27 cellular contexts compared by ENCODE assay signal in the genomic region with DNA sequence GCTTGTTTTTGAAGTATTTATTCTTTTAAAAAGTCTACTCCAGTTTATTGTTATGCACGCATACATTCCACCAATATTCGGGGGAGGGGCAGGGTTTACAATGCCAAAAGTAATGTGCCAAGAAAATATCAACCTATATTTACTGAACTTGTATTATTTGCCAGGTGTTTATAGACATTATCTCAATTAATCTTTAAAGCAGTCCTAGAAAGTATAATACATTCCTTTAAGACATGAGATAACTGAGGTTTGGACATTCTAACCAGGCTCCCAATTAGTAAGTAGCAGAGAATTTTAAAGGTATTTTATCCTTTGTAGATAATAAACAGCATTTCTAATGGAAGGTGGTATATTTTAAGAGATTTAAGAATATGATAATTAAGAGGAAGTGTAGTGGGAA.
DNase-seq lines count a peak whose midpoint lies in the region; ATAC-seq, FAIRE-seq and TF ChIP-seq lines count a peak whose summit lies in the region.
"Had no signal": no experiment of that assay in that cellular context is flagged by ENCODE, and none has a peak within 500 bp of the region (broad histone marks: within the 10 kb centered on the region; RNA-seq: fewer than 3 reads in every experiment).

No MANE protein-coding gene starts in this region.

- H3K4me1 ChIP-seq in HCT116 (ENCODE audit: control insufficient read depth in 1 of 2, insufficient read depth in 2 of 2, low read length in 2 of 2) (peaks cover 16 to 18% of the 10 kb centered on the region in 2 experiments), RWPE2 (ENCODE audit: insufficient read depth, poor library complexity, severe bottlenecking) (peaks cover 54% of the 10 kb centered on the region), H1 (replicated peaks in 1 of 4; ENCODE audit: control insufficient read depth in 3 of 4, insufficient read depth in 4 of 4, low read length in 3 of 4) (peaks cover 0 to 3% (median 0%) of the 10 kb centered on the region in 4 experiments; a peak in 2 of 7 replicates), neural progenitor cell (peaks cover 47% of the 10 kb centered on the region)
- H3K4me1 ChIP-seq: BLaER1 treated with 17β-estradiol and CSF1 and Interleukin-3, amounts not matched to agents 10 nM and 100 nM; Caco-2 had no signal

- H3K4ac ChIP-seq in H1 (replicated peaks; ENCODE audit: insufficient read length, low read depth, low read length): no peak overlapping the region

- H4K91ac ChIP-seq in H1 (replicated peaks; ENCODE audit: insufficient read length, low read length): no peak overlapping the region

- H3K23ac ChIP-seq in H1 (ENCODE audit: insufficient read length): no peak overlapping the region

- H3F3A ChIP-seq in neural progenitor cell (ENCODE audit: low read depth): peaks cover 36% of the 10 kb centered on the region

- H3K79me1 ChIP-seq in H1 (ENCODE audit: low read depth, low read length): no peaks in the 10 kb centered on the region

- no peak overlapping the region for H2BK12ac ChIP-seq in H1 (ENCODE audit: low read depth, low read length)

- H4K20me1 ChIP-seq in HCT116 (ENCODE audit: insufficient read depth): no peaks in the 10 kb centered on the region
- no peaks in the 10 kb centered on the region for H4K20me1 ChIP-seq in H1 (replicated peaks in 1 of 2; ENCODE audit: control insufficient read depth in 1 of 2, insufficient read depth in 2 of 2, low read length in 2 of 2)
- no peaks in the 10 kb centered on the region for H4K20me1 ChIP-seq in neural progenitor cell (ENCODE audit: low read depth)
- H4K20me1 ChIP-seq: BLaER1 treated with 17β-estradiol and CSF1 and Interleukin-3, amounts not matched to agents 10 nM and 100 nM had no signal

- POLR2A ChIA-PET in HCT116 (lab: Charles Lee) (no interaction called here), H1 (lab: Charles Lee; ENCODE audit: partially characterized antibody) (no interaction called here)

- DNase-seq in activated CD4-positive, alpha-beta T cell treated with anti-CD3 and anti-CD28 coated beads, Interleukin-2, amount 10 ng/mL, durations not matched to agents 24 days and 14 days: peak; percentile 19
- no peak for DNase-seq in activated CD4-positive, alpha-beta T cell treated with anti-CD3 and anti-CD28 coated beads for 48 hours
- DNase-seq in HCT116 (ENCODE audit: low read depth, low spot score) (no peak), RWPE2 (ENCODE audit: low spot score) (no peak), H1 (ENCODE audit: low read depth in 1 of 2, low spot score in 2 of 2) (no peak), SIG-M5 (lab: John Stamatoyannopoulos, UW) (no peak), MV-4-11 (lab: John Stamatoyannopoulos, UW) (no peak), neural progenitor cell (ENCODE audit: low spot score) (no peak)
- DNase-seq: AML-193; Caco-2; CD4-positive, alpha-beta T cell; CD8-positive, alpha-beta T cell; DMS 273 treated with DMSO at 0.1 percent for 48 hours; DMS153; DMS53; DMS79; DND-41; EL; GDM1 had no signal

- H3K9me3 Mint-ChIP-seq in activated CD4-positive, alpha-beta T cell treated with anti-CD3 and anti-CD28 coated beads, Interleukin-2, amount 10 ng/mL, durations not matched to agents 24 days and 14 days: no peaks in the 10 kb centered on the region
- no peaks in the 10 kb centered on the region for H3K9me3 Mint-ChIP-seq in neural progenitor cell

- H2BK120ac ChIP-seq in H1 (replicated peaks; ENCODE audit: low read depth, low read length): no peak overlapping the region

- RAD21 ChIA-PET in HCT116 (lab: Charles Lee; ENCODE audit: low non-redundant PET in 1 of 2, low total read pairs in 2 of 2, uncharacterized antibody in 2 of 2, unreplicated experiment in 2 of 2): no interaction called here

- peak overlapping the region; percentile 47 for H2AFZ ChIP-seq in HCT116 (ENCODE audit: low read depth, low read length, poor library complexity, severe bottlenecking)
- H2AFZ ChIP-seq in H1 (ENCODE audit: low read length): no peak overlapping the region
- H2AFZ ChIP-seq in neural progenitor cell (replicated peaks): no peak overlapping the region

- H3K4me3 Mint-ChIP-seq in activated CD4-positive, alpha-beta T cell treated with anti-CD3 and anti-CD28 coated beads, Interleukin-2, amount 10 ng/mL, durations not matched to agents 24 days and 14 days: no peak overlapping the region
- H3K4me3 Mint-ChIP-seq in neural progenitor cell: no peak overlapping the region
- H3K4me3 Mint-ChIP-seq: B cell; CD4-positive, alpha-beta T cell; CD8-positive, alpha-beta T cell had no signal

- H2BK5ac ChIP-seq in H1 (ENCODE audit: low read depth, low read length): no peak overlapping the region

- H3K27me3 ChIP-seq in HCT116 (ENCODE audit: insufficient read depth, low read length) (no peaks in the 10 kb centered on the region), RWPE2 (ENCODE audit: insufficient read depth, poor library complexity, severe bottlenecking) (no peaks in the 10 kb centered on the region), H1 (replicated peaks in 1 of 4; ENCODE audit: control insufficient read depth in 3 of 4, extremely low read depth in 1 of 4, insufficient read depth in 3 of 4, low read length in 3 of 4) (no peaks in the 10 kb centered on the region), neural progenitor cell (no peaks in the 10 kb centered on the region)
- H3K27me3 ChIP-seq: BLaER1 treated with 17β-estradiol and CSF1 and Interleukin-3, amounts not matched to agents 10 nM and 100 nM had no signal

- TF ChIP-seq POLR2A in HCT116 (IDR thresholded peaks at IDR 0.05; ENCODE audit: borderline replicate concordance, extremely low read depth, insufficient read depth, insufficient read length) (no peak), H1 (IDR thresholded peaks at IDR 0.05; ENCODE audit: control extremely low read depth in 1 of 2, low read depth in 2 of 2, low read length in 2 of 2) (no peak)

- no peaks in the 10 kb centered on the region for H3K36me3 ChIP-seq in HCT116 (ENCODE audit: control insufficient read depth in 1 of 2, insufficient read depth in 2 of 2, low read length in 2 of 2)
- no peaks in the 10 kb centered on the region for H3K36me3 ChIP-seq in RWPE2 (ENCODE audit: low read depth)
- H3K36me3 ChIP-seq in H1 (ENCODE audit: control insufficient read depth in 2 of 4, insufficient read depth in 4 of 4, low read length in 3 of 4): no peaks in the 10 kb centered on the region
- no peaks in the 10 kb centered on the region for H3K36me3 ChIP-seq in neural progenitor cell
- H3K36me3 ChIP-seq: BLaER1 treated with 17β-estradiol and CSF1 and Interleukin-3, amounts not matched to agents 10 nM and 100 nM had no signal

- TF ChIP-seq CTCF in HCT116 (IDR thresholded peaks at IDR 0.05 in 2 of 3, conservative IDR thresholded peaks at IDR 0.05 in 1 of 3; ENCODE audit: borderline replicate concordance in 1 of 3, insufficient read depth in 1 of 3, low read depth in 2 of 3, low read length in 2 of 3) (no peak), RWPE2 (IDR thresholded peaks at IDR 0.05; ENCODE audit: poor library complexity, severe bottlenecking) (no peak), H1 (IDR thresholded peaks at IDR 0.05; ENCODE audit: control extremely low read depth in 1 of 3, insufficient read depth in 1 of 3, low read depth in 1 of 3, low read length in 3 of 3) (no peak), neural progenitor cell (IDR thresholded peaks at IDR 0.05) (no peak)

- no peak overlapping the region for H3K27ac ChIP-seq in HCT116 (ENCODE audit: low read depth, low read length)
- H3K27ac ChIP-seq in RWPE2 (ENCODE audit: poor library complexity, severe bottlenecking): peak overlapping the region; percentile 100
- H3K27ac ChIP-seq in H1 (ENCODE audit: low read depth, low read length): no peak overlapping the region
- H3K27ac ChIP-seq in neural progenitor cell: no peak overlapping the region
- H3K27ac ChIP-seq: 22Rv1; A549; BLaER1 treated with 17β-estradiol and CSF1 and Interleukin-3, amounts not matched to agents 10 nM and 100 nM; C4-2B had no signal

- intact Hi-C loops in activated CD4-positive, alpha-beta T cell treated with anti-CD3 and anti-CD28 coated beads, Interleukin-2, amount 10 ng/mL, durations not matched to agents 24 days and 14 days (cut with micrococcal nuclease): no loop called here
- intact Hi-C loops in HCT116 (cut with micrococcal nuclease): no loop called here

- no peak overlapping the region for H2BK20ac ChIP-seq in H1 (ENCODE audit: low read length)

- no peaks in the 10 kb centered on the region for H3K36me3 Mint-ChIP-seq in activated CD4-positive, alpha-beta T cell treated with anti-CD3 and anti-CD28 coated beads, Interleukin-2, amount 10 ng/mL, durations not matched to agents 24 days and 14 days (ENCODE audit: low read depth)
- no peaks in the 10 kb centered on the region for H3K36me3 Mint-ChIP-seq in neural progenitor cell
- H3K36me3 Mint-ChIP-seq: CD8-positive, alpha-beta T cell had no signal

- no peak for TF ChIP-seq EP300 in H1 (IDR thresholded peaks at IDR 0.05; ENCODE audit: borderline replicate concordance in 1 of 2, low read depth in 2 of 2, low read length in 2 of 2)

- H3K79me2 ChIP-seq in HCT116 (ENCODE audit: insufficient read depth, low read length) (no peaks in the 10 kb centered on the region), H1 (ENCODE audit: control insufficient read depth in 1 of 2, insufficient read depth in 2 of 2, low read length in 2 of 2) (no peaks in the 10 kb centered on the region), neural progenitor cell (ENCODE audit: low read depth) (no peaks in the 10 kb centered on the region)

- H2AK5ac ChIP-seq in H1 (ENCODE audit: low read depth, low read length): no peak overlapping the region

- H3K23me2 ChIP-seq in H1 (ENCODE audit: low read depth, low read length): no peaks in the 10 kb centered on the region

- TF ChIP-seq RAD21 in HCT116 (IDR thresholded peaks at IDR 0.05; ENCODE audit: low read depth) (no peak), H1 (IDR thresholded peaks at IDR 0.05 in 1 of 2, conservative IDR thresholded peaks at IDR 0.05 in 1 of 2; ENCODE audit: low read depth in 2 of 2, low read length in 2 of 2) (no peak)

- no peak overlapping the region for H2BK15ac ChIP-seq in H1 (ENCODE audit: low read length)

- H3K27ac Mint-ChIP-seq in activated CD4-positive, alpha-beta T cell treated with anti-CD3 and anti-CD28 coated beads, Interleukin-2, amount 10 ng/mL, durations not matched to agents 24 days and 14 days: no peak overlapping the region
- H3K27ac Mint-ChIP-seq in neural progenitor cell: no peak overlapping the region
- H3K27ac Mint-ChIP-seq: B cell; CD4-positive, alpha-beta T cell; CD8-positive, alpha-beta T cell had no signal

- BruUV-seq in HCT116 (replicated peaks; lab: Mats Ljungman, UMichigan): no TSS peak

- no peak overlapping the region for H3K4me2 ChIP-seq in HCT116 (ENCODE audit: low read length)
- H3K4me2 ChIP-seq in H1 (ENCODE audit: insufficient read depth in 1 of 2, low read depth in 2 of 2, low read length in 2 of 2): no peak overlapping the region
- H3K4me2 ChIP-seq in neural progenitor cell: no peak overlapping the region
- H3K4me2 ChIP-seq: A549; BLaER1 treated with 17β-estradiol and CSF1 and Interleukin-3, amounts not matched to agents 10 nM and 100 nM had no signal

- ATAC-seq in HCT116 (no peak), RWPE2 (ENCODE audit: low read depth) (no peak)
- ATAC-seq: A549; CD8-positive, alpha-beta T cell; GM12878 had no signal

- WGBS in H1 (ENCODE audit: extremely low coverage in 1 of 2, insufficient coverage in 1 of 2, insufficient read length in 1 of 2, insufficient replicate concordance in 2 of 2, low coverage in 1 of 2, low lambda C conversion rate in 2 of 2, missing lambda C conversion rate in 1 of 2), 2 experiments: 70% methylated on average over 2 of the region's 2 CpGs; no CpG with 5 or more reads in 1 of the 2 experiments

- 0 out of 2 replicates have a peak, but pooled peaks cover 4% of the 10 kb centered on the region for H3K9me2 ChIP-seq in HCT116 (ENCODE audit: insufficient read depth)

- H3K18ac ChIP-seq in H1 (ENCODE audit: extremely low read depth, low read length): no peak overlapping the region

- no peak overlapping the region for H4K8ac ChIP-seq in H1 (ENCODE audit: extremely low read depth, insufficient read depth, low read length)

- H3K9me3 ChIP-seq in HCT116 (ENCODE audit: control insufficient read depth in 1 of 2, insufficient read depth in 1 of 2, low read depth in 1 of 2, low read length in 2 of 2) (no peaks in the 10 kb centered on the region), RWPE2 (ENCODE audit: severe bottlenecking) (no peaks in the 10 kb centered on the region), H1 (ENCODE audit: insufficient read depth in 2 of 2, low read depth in 1 of 2, low read length in 1 of 2) (no peaks in the 10 kb centered on the region), neural progenitor cell (ENCODE audit: low read depth) (no peaks in the 10 kb centered on the region)
- H3K9me3 ChIP-seq: A549; BLaER1 treated with 17β-estradiol and CSF1 and Interleukin-3, amounts not matched to agents 10 nM and 100 nM; Caco-2 had no signal

- CTCF ChIA-PET in HCT116 (lab: Charles Lee): no interaction called here
- CTCF ChIA-PET in H1 (lab: Charles Lee; ENCODE audit: partially characterized antibody): no interaction called here

- H3K4me1 Mint-ChIP-seq in activated CD4-positive, alpha-beta T cell treated with anti-CD3 and anti-CD28 coated beads, Interleukin-2, amount 10 ng/mL, durations not matched to agents 24 days and 14 days: no peaks in the 10 kb centered on the region
- peaks cover 17% of the 10 kb centered on the region for H3K4me1 Mint-ChIP-seq in neural progenitor cell
- H3K4me1 Mint-ChIP-seq: B cell had no signal

- H3K27me3 Mint-ChIP-seq in activated CD4-positive, alpha-beta T cell treated with anti-CD3 and anti-CD28 coated beads, Interleukin-2, amount 10 ng/mL, durations not matched to agents 24 days and 14 days: no peaks in the 10 kb centered on the region
- H3K27me3 Mint-ChIP-seq in neural progenitor cell (ENCODE audit: insufficient read depth, low read depth): no peaks in the 10 kb centered on the region
- H3K27me3 Mint-ChIP-seq: CD4-positive, alpha-beta T cell had no signal

- FAIRE-seq in H1 (lab: Jason Lieb, UNC): no peak
- FAIRE-seq: A549, GM12878, GM12892, GM18507 had no signal

- no peak overlapping the region for H3K14ac ChIP-seq in H1 (ENCODE audit: insufficient read length)

- no peak overlapping the region for H3K4me3 ChIP-seq in HCT116 (replicated peaks in 1 of 2; ENCODE audit: low read depth in 1 of 2, low read length in 2 of 2)
- H3K4me3 ChIP-seq in RWPE2 (ENCODE audit: severe bottlenecking): no peak overlapping the region
- H3K4me3 ChIP-seq in H1 (ENCODE audit: extremely low read depth in 1 of 4, insufficient read depth in 2 of 4, low read depth in 3 of 4, low read length in 4 of 4): no peak overlapping the region
- no peak overlapping the region for H3K4me3 ChIP-seq in neural progenitor cell
- H3K4me3 ChIP-seq: A549; BLaER1 treated with 17β-estradiol and CSF1 and Interleukin-3, amounts not matched to agents 10 nM and 100 nM; GM12878 had no signal

- no peak overlapping the region for H4K5ac ChIP-seq in H1 (ENCODE audit: insufficient read length, low read depth, low read length)

- H3K9ac ChIP-seq in HCT116 (ENCODE audit: low read length): no peak overlapping the region
- H3K9ac ChIP-seq in H1 (replicated peaks in 1 of 4; ENCODE audit: extremely low read depth in 1 of 4, low read depth in 3 of 4, low read length in 3 of 4): no peak overlapping the region
- H3K9ac ChIP-seq in neural progenitor cell: no peak overlapping the region
- H3K9ac ChIP-seq: BLaER1 treated with 17β-estradiol and CSF1 and Interleukin-3, amounts not matched to agents 10 nM and 100 nM had no signal

- H3K56ac ChIP-seq in H1 (replicated peaks; ENCODE audit: insufficient read length, low read depth, low read length): no peak overlapping the region
